10 cellular contexts compared by ENCODE assay signal in the genomic region with DNA sequence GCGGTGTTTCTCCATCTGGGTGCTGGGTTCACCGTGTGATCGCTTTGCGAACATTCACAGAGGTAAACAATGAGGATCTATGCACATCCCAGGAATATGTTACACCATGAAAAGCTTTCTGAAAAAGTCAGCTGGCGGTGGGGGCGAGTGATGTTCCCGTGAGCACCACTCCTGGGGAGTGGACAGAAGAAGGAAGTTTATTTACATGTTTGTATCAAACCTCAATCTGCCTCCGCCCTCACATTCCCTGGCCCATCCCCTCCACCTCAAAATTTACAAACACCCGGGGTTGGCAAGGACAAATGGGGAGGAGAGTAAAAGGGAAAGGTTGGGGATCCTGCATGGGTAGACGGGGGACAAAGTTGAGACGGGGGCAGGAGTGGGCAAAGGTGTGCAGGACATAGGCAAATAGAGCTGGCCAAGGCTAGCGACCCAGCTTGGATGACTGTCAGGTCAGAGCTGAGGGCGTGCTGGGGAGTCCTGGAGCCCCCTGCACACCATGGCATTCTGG. TPM values are rescaled to one million over a fixed set of nuclear protein-coding genes. Genes with fewer than 3 reads are reported as not detected.
DNase-seq lines count a peak whose midpoint lies in the region; ATAC-seq and TF ChIP-seq lines count a peak whose summit lies in the region.
"Had no signal": no experiment of that assay in that cellular context is flagged by ENCODE, and none has a peak within 500 bp of the region (broad histone marks: within the 10 kb centered on the region; RNA-seq: fewer than 3 reads in every experiment).

No MANE protein-coding gene starts in this region.

- H3K36me3 ChIP-seq in OCI-LY1 (ENCODE audit: insufficient read depth, low read length) (no peaks in the 10 kb centered on the region), esophagus muscularis mucosa (peaks cover 33 to 49% (median 47%) of the 10 kb centered on the region in 4 donors), neural progenitor cell (no peaks in the 10 kb centered on the region)

- no peaks in the 10 kb centered on the region for H4K20me1 ChIP-seq in OCI-LY1 (ENCODE audit: insufficient read depth, low read length)
- H4K20me1 ChIP-seq in neural progenitor cell (ENCODE audit: low read depth) = peaks cover 4% of the 10 kb centered on the region

- ATAC-seq in HG02852 (IDR thresholded peaks at IDR 0.05; ENCODE audit: unreplicated experiment) (no peak), GM18505 (IDR thresholded peaks at IDR 0.05; ENCODE audit: unreplicated experiment) (no peak)

- H3K9me3 ChIP-seq in OCI-LY1 (ENCODE audit: low read length) (no peaks in the 10 kb centered on the region), esophagus muscularis mucosa (no peaks in the 10 kb centered on the region), neural progenitor cell (ENCODE audit: low read depth) (no peaks in the 10 kb centered on the region)

- TF ChIP-seq CTCF in AG09309 (IDR thresholded peaks at IDR 0.05; ENCODE audit: control insufficient read depth, insufficient read depth, low read depth, low read length, missing control alignments) = no peak
- no peak for TF ChIP-seq CTCF in OCI-LY1 (IDR thresholded peaks at IDR 0.05; ENCODE audit: low read length)
- no peak for TF ChIP-seq CTCF in esophagus muscularis mucosa (IDR thresholded peaks at IDR 0.05)
- TF ChIP-seq CTCF in neural progenitor cell (IDR thresholded peaks at IDR 0.05) = no peak

- TF ChIP-seq EP300 in esophagus muscularis mucosa (IDR thresholded peaks at IDR 0.05) = no peak

- H3K27me3 ChIP-seq in OCI-LY1 (ENCODE audit: insufficient read depth, low read length) = 0 out of 2 replicates have a peak, but pooled peaks cover 3% of the 10 kb centered on the region
- H3K27me3 ChIP-seq in esophagus muscularis mucosa = no peaks in the 10 kb centered on the region
- no peaks in the 10 kb centered on the region for H3K27me3 ChIP-seq in neural progenitor cell

- H2AFZ ChIP-seq in OCI-LY1 (ENCODE audit: low read length) = no peak overlapping the region
- H2AFZ ChIP-seq in neural progenitor cell (replicated peaks) = no peak overlapping the region

- TF ChIP-seq POLR2A in esophagus muscularis mucosa (IDR thresholded peaks at IDR 0.05; ENCODE audit: low read depth) = peak; percentile 6
- no peak for TF ChIP-seq POLR2A in GM18505 (IDR thresholded peaks at IDR 0.05; ENCODE audit: borderline replicate concordance, extremely low read depth, insufficient read depth, insufficient read length)

- intact Hi-C loops in esophagus muscularis mucosa (cut with DNase I) = loop anchor here (5.0 kb wide), 3 partner anchors 47 to 197 kb away; a partner anchor contains a TSS

- H3K4me2 ChIP-seq in OCI-LY1 (ENCODE audit: low read length) (peak overlapping the region; percentile 36; the same call in 1 of the 2 replicates), neural progenitor cell (peak overlapping the region; percentile 74)

- peaks cover 23% of the 10 kb centered on the region for H3K36me3 Mint-ChIP-seq in neural progenitor cell

- 17% methylated on average over 12 of the region's 13 CpGs for WGBS in esophagus muscularis mucosa

- H3K4me3 Mint-ChIP-seq in neural progenitor cell = peak overlapping the region; percentile 70

- H3K4me3 ChIP-seq in AG09309 (ENCODE audit: control insufficient read depth, low read depth, low read length) (peak overlapping the region; percentile 14), OCI-LY1 (ENCODE audit: low read depth, low read length, poor library complexity, severe bottlenecking) (no peak overlapping the region), esophagus muscularis mucosa (peak overlapping the region; percentile 61 to 92 (median 84)), neural progenitor cell (no peak overlapping the region)

- H3K4me1 ChIP-seq in OCI-LY1 (ENCODE audit: insufficient read depth, low read length, severe bottlenecking) = peaks cover 38% of the 10 kb centered on the region
- peaks cover 72 to 100% (median 99%) of the 10 kb centered on the region in 4 donors for H3K4me1 ChIP-seq in esophagus muscularis mucosa
- H3K4me1 ChIP-seq in neural progenitor cell = peaks cover 49% of the 10 kb centered on the region

- H3K27ac ChIP-seq in OCI-LY1 (ENCODE audit: low read depth, low read length, poor library complexity, severe bottlenecking) (no peak overlapping the region), esophagus muscularis mucosa (replicated peaks in 1 of 4) (peak overlapping the region; percentile 93 to 99 (median 97)), neural progenitor cell (peak overlapping the region; percentile 92)

- H3F3A ChIP-seq in OCI-LY1 (ENCODE audit: insufficient read depth, low read length) = no peaks in the 10 kb centered on the region
- peaks cover 31% of the 10 kb centered on the region for H3F3A ChIP-seq in neural progenitor cell (ENCODE audit: low read depth)

- H3K4me1 Mint-ChIP-seq in neural progenitor cell = peaks cover 30% of the 10 kb centered on the region

- peaks cover 3% of the 10 kb centered on the region for H3K27me3 Mint-ChIP-seq in neural progenitor cell (ENCODE audit: insufficient read depth, low read depth)

- no peak overlapping the region for H3K27ac Mint-ChIP-seq in neural progenitor cell

- DNase-seq in AG09309 (ENCODE audit: low read depth) (no peak), esophagus muscularis mucosa (ENCODE audit: extremely low spot score) (no peak), neural progenitor cell (ENCODE audit: low spot score) (no peak), AML-193 (lab: John Stamatoyannopoulos, UW) (no peak)
- DNase-seq in stimulated activated naive CD4-positive, alpha-beta T cell (lab: John Stamatoyannopoulos, UW) = no peak

- no peaks in the 10 kb centered on the region for H3K9me3 Mint-ChIP-seq in neural progenitor cell

- H3K9ac ChIP-seq in OCI-LY1 (ENCODE audit: low read length) = no peak overlapping the region; the same call in 1 of the 2 replicates
- no peak overlapping the region for H3K9ac ChIP-seq in neural progenitor cell

- no peaks in the 10 kb centered on the region for H3K79me2 ChIP-seq in OCI-LY1 (ENCODE audit: insufficient read depth, low read length)
- peaks cover 54% of the 10 kb centered on the region for H3K79me2 ChIP-seq in neural progenitor cell (ENCODE audit: low read depth)

- H3K9me2 ChIP-seq in OCI-LY1 (ENCODE audit: low read depth, low read length) = no peaks in the 10 kb centered on the region

RNA-seq across cellular contexts. Expression of a gene that starts 6.9 kb away (rescaled TPM):
- total RNA-seq in esophagus muscularis mucosa (100 to 1,000 TPM; 146 to 464 (median 247) TPM), neural progenitor cell (ENCODE audit: low replicate concordance) (21.8 and 24.7 TPM in 2 replicates)

RNA-seq across cellular contexts. Expression of a gene that starts 24.5 kb away (rescaled TPM):
- total RNA-seq in esophagus muscularis mucosa (under 1 TPM in 2 of 4 donors, not detected in 2; 0.52 to 0.75 TPM), neural progenitor cell (ENCODE audit: low replicate concordance) (0.86 and 1.7 TPM in 2 replicates)
- total RNA-seq: Daoy, SK-MEL-5 had no signal

RNA-seq across cellular contexts. Expression of a gene that starts 40.4 kb away (rescaled TPM):
- 1 to 10 TPM in 3 of 4 donors, under 1 TPM in 1; 0.83 to 3.3 (median 1.8) TPM for total RNA-seq in esophagus muscularis mucosa
- total RNA-seq in neural progenitor cell (ENCODE audit: low replicate concordance) = 1.2 and 5.0 TPM in 2 replicates
- total RNA-seq: SK-MEL-5 had no signal

RNA-seq across cellular contexts. Expression of a gene that starts 49.0 kb away (rescaled TPM):
- total RNA-seq in esophagus muscularis mucosa (100 to 1,000 TPM; 117 to 144 (median 137) TPM), neural progenitor cell (ENCODE audit: low replicate concordance) (0.25 TPM in 1 of 2 replicates, not detected in the other)

Comparison
In these comparisons a context has a peak if more than half of its experiments do, and no peak if none do; other contexts are left out.
1. H3K4me3 ChIP-seq: peak in AG09309 (single experiment) and esophagus muscularis mucosa (4 of 4); none in OCI-LY1 (single experiment) and neural progenitor cell (single experiment).